Comparison of ENCODE assay signal across 34 cellular contexts in genomic region chrX:25503826-25504225, GRCh38.
"Had no signal": no experiment of that assay in that cellular context is flagged by ENCODE, and none has a peak within 500 bp of the region (broad histone marks: within the 10 kb centered on the region; RNA-seq: fewer than 3 reads in every experiment).

No MANE protein-coding gene starts in this region.

- H3K4me3 ChIP-seq: MG63 had no signal

- H3K36me3 ChIP-seq: MG63 had no signal

- H3K27me3 ChIP-seq: MG63 had no signal

- H3K9me3 ChIP-seq: MG63 had no signal

- DNase-seq: Karpas-422, Kasumi-1, MG63, MM.1S, MV-4-11, NCI-H1048, NCI-H1092, NCI-H1092 treated with DMSO at 0.1 percent for 48 hours, NCI-H1105, NCI-H1105 treated with DMSO at 0.1 percent for 48 hours, NCI-H1417, NCI-H1417 treated with DMSO at 0.1 percent for 48 hours, NCI-H1436, NCI-H1436 treated with DMSO at 0.1 percent for 48 hours, NCI-H146, NCI-H1694, NCI-H1694 treated with DMSO at 0.1 percent for 48 hours, NCI-H187, NCI-H187 treated with DMSO at 0.1 percent for 48 hours, NCI-H1930, NCI-H2029, NCI-H2029 treated with DMSO at 0.1 percent for 48 hours, NCI-H2081, NCI-H2081 treated with DMSO at 0.1 percent for 48 hours, NCI-H2107, NCI-H2171, NCI-H2171 treated with DMSO at 0.1 percent for 48 hours, NCI-H2227 treated with DMSO at 0.1 percent for 48 hours, NCI-H226, NCI-H345, NCI-H446, NCI-H446 treated with DMSO at 0.1 percent for 48 hours, NCI-H510A, NCI-H510A treated with DMSO at 0.1 percent for 48 hours had no signal
